In genomic region chr10:76086571-76087260, GRCh38 we compare ENCODE assay signal across 9 cellular contexts.
DNase-seq lines count a peak whose midpoint lies in the region; ATAC-seq, FAIRE-seq and TF ChIP-seq lines count a peak whose summit lies in the region.
"Had no signal": no experiment of that assay in that cellular context is flagged by ENCODE, and none has a peak within 500 bp of the region (broad histone marks: within the 10 kb centered on the region; RNA-seq: fewer than 3 reads in every experiment).

No MANE protein-coding gene starts in this region.

- no peaks in the 10 kb centered on the region for H4K20me1 ChIP-seq in GM12878 (ENCODE audit: control insufficient read depth, insufficient read depth)

- RAD21 ChIA-PET in GM12878 (lab: Charles Lee; ENCODE audit: unreplicated experiment), result interaction anchor here (0.7 to 2.8 kb wide), 8 partner anchors 50 to 790 kb away, joined by 3 to 15 read pairs (median 4); partner anchors contain the start of gene ZNF503

- intact Hi-C loops in GM12878 (cut with micrococcal nuclease; ENCODE audit: unreplicated experiment), result no loop called here

- H3K27me3 ChIP-seq in BE2C (no peaks in the 10 kb centered on the region), GM12878 (replicated peaks in 1 of 2; ENCODE audit: control insufficient read depth in 2 of 2, insufficient read depth in 2 of 2, low read length in 1 of 2) (no peaks in the 10 kb centered on the region; a peak in 1 of 4 replicates), lung (ENCODE audit: control insufficient read depth, insufficient read depth) (no peaks in the 10 kb centered on the region)

- SMC1A ChIA-PET in GM12878 (lab: Charles Lee; ENCODE audit: uncharacterized antibody, unreplicated experiment), result interaction anchor here (0.7 to 4.2 kb wide), 8 partner anchors 9 to 789 kb away, joined by 3 to 20 read pairs (median 3); no protein-coding TSS in a partner anchor

- CTCF ChIA-PET in GM12878 (lab: Yijun Ruan, JAX), result interaction anchor here (0.8 to 2.7 kb wide), 9 partner anchors 15 to 686 kb away, joined by 3 to 18 read pairs (median 3); partner anchors contain the start of gene ZNF503

- peak; percentile 53 for DNase-seq in BE2C
- peak; percentile 13 for DNase-seq in GM19239 (ENCODE audit: insufficient read length, low spot score)
- peak; percentile 55 for DNase-seq in NCI-H1105 treated with DMSO at 0.1 percent for 48 hours (lab: John Stamatoyannopoulos, UW)
- DNase-seq in GM12878 (ENCODE audit: low read depth, low spot score), result peak; percentile 4
- DNase-seq in lung (ENCODE audit: low spot score), result peak; percentile 38
- no peak for DNase-seq in GM19238 (ENCODE audit: insufficient read length, low spot score)
- no peak for DNase-seq in activated CD4-positive, CD25-positive, alpha-beta regulatory T cell (lab: John Stamatoyannopoulos, UW)

- in situ Hi-C loops in GM12878 (cut with MboI), result no loop called here

- no peak overlapping the region for H3K4me2 ChIP-seq in GM12878 (ENCODE audit: control insufficient read depth, insufficient read depth)

- peak; percentile 17; the same call in 1 of the 2 replicates for TF ChIP-seq RAD21 in GM12878 (IDR thresholded peaks at IDR 0.05; ENCODE audit: insufficient read depth, low read depth, low read length)

- WGBS in GM12878 (ENCODE audit: insufficient coverage, insufficient replicate concordance, low lambda C conversion rate, missing lambda C conversion rate), result under 1% methylated on average over 11 of the region's 11 CpGs
- WGBS in lung, 2 donors, result 31 to 38% methylated on average over 11 of the region's 11 CpGs

- H3K4me3 ChIP-seq in BE2C (ENCODE audit: low read depth, low read length), result no peak overlapping the region
- no peak overlapping the region for H3K4me3 ChIP-seq in GM12878
- H3K4me3 ChIP-seq in lung, result no peak overlapping the region

- H3K27ac ChIP-seq in GM12878 (ENCODE audit: control insufficient read depth, insufficient read depth), result no peak overlapping the region
- no peak overlapping the region for H3K27ac ChIP-seq in lung (ENCODE audit: low read depth in 1 of 2, low read length in 1 of 2)

- BruUV-seq in GM12878 (replicated peaks; lab: Mats Ljungman, UMichigan), result no TSS peak

- POLR2A ChIA-PET in GM12878 (lab: Charles Lee), result interaction anchor here (0.6 to 1.6 kb wide), 2 partner anchors 172 to 685 kb away, joined by 4 to 5 read pairs; partner anchors contain the start of gene ZNF503

- no peak overlapping the region for H2AFZ ChIP-seq in GM12878 (ENCODE audit: control insufficient read depth, low read depth, low read length)

- no peaks in the 10 kb centered on the region for H3K36me3 ChIP-seq in BE2C
- no peaks in the 10 kb centered on the region for H3K36me3 ChIP-seq in GM12878 (ENCODE audit: control insufficient read depth in 2 of 2, insufficient read depth in 2 of 2, low read length in 1 of 2)
- H3K36me3 ChIP-seq in lung (ENCODE audit: control insufficient read depth in 2 of 2, insufficient read depth in 2 of 2, low read length in 2 of 2), result no peaks in the 10 kb centered on the region

- H3K79me2 ChIP-seq in GM12878 (ENCODE audit: control insufficient read depth, insufficient read depth, low read length), result no peaks in the 10 kb centered on the region

- TF ChIP-seq CTCF in BE2C (IDR thresholded peaks at IDR 0.05; ENCODE audit: low read depth, low read length) (peak; percentile 70), GM12878 (IDR thresholded peaks at IDR 0.05 in 2 of 3, conservative IDR thresholded peaks at IDR 0.05 in 1 of 3; ENCODE audit: control insufficient read depth in 2 of 3, extremely low read depth in 1 of 3, insufficient read depth in 1 of 3, low read depth in 3 of 3, low read length in 3 of 3) (peak; percentile 39 to 68 (median 63)), lung (IDR thresholded peaks at IDR 0.05; ENCODE audit: control extremely low read depth, extremely low read depth) (no peak)

- no peak for TF ChIP-seq EP300 in GM12878 (IDR thresholded peaks at IDR 0.05; ENCODE audit: borderline replicate concordance in 1 of 2, control insufficient read depth in 1 of 2, low read depth in 2 of 2, low read length in 2 of 2)

- H3K9ac ChIP-seq in GM12878 (ENCODE audit: control insufficient read depth, insufficient read depth, low read length), result no peak overlapping the region

- ATAC-seq in GM12878 (peak; percentile 92), lung (ENCODE audit: insufficient read depth, low FRiP score) (peak; percentile 66), GM19035 (IDR thresholded peaks at IDR 0.05; ENCODE audit: unreplicated experiment) (no peak)

- H3K4me1 ChIP-seq in BE2C (no peaks in the 10 kb centered on the region), GM12878 (ENCODE audit: control insufficient read depth, insufficient read depth, low read length) (no peaks in the 10 kb centered on the region), lung (ENCODE audit: control insufficient read depth in 2 of 2, insufficient read depth in 2 of 2, low read length in 2 of 2) (no peaks in the 10 kb centered on the region)

- no peak for TF ChIP-seq POLR2A in GM12878 (IDR thresholded peaks at IDR 0.05; ENCODE audit: low read depth, low read length)

- H3K9me3 ChIP-seq in BE2C (no peaks in the 10 kb centered on the region), GM12878 (replicated peaks; ENCODE audit: control insufficient read depth, insufficient read depth, low read length) (no peaks in the 10 kb centered on the region), lung (ENCODE audit: control insufficient read depth in 2 of 2, insufficient read depth in 1 of 2, low read length in 1 of 2) (no peaks in the 10 kb centered on the region)

- no peak for FAIRE-seq in GM19239 (lab: Jason Lieb, UNC)
- no peak for FAIRE-seq in GM12878 (lab: Jason Lieb, UNC)
- FAIRE-seq: endothelial cell of umbilical vein had no signal

TF ChIP-seq in GM12878, 131 proteins besides CTCF, POLR2A, EP300 and RAD21:
- TF ChIP-seq SMC3 (IDR thresholded peaks at IDR 0.05; ENCODE audit: borderline replicate concordance, low read length) (peak; percentile 31; the same call in 1 of the 2 replicates), NFXL1 (IDR thresholded peaks at IDR 0.05; ENCODE audit: borderline replicate concordance) (no peak)

Comparison
In these comparisons a context has a peak if more than half of its experiments do, and no peak if none do; other contexts are left out.
1. DNase-seq: peak in BE2C (single experiment), GM19239 (single experiment), NCI-H1105 treated with DMSO at 0.1 percent for 48 hours (single experiment), GM12878 (single experiment) and lung (single experiment); none in GM19238 (single experiment) and activated CD4-positive, CD25-positive, alpha-beta regulatory T cell (0 of 4).